25 cellular contexts compared by ENCODE assay signal in genomic region chr9:121349009-121349408, GRCh38. TPM values are rescaled to one million over a fixed set of nuclear protein-coding genes. Genes with fewer than 3 reads are reported as not detected.
DNase-seq lines count a peak whose midpoint lies in the region; ATAC-seq, FAIRE-seq and TF ChIP-seq lines count a peak whose summit lies in the region.
"Had no signal": no experiment of that assay in that cellular context is flagged by ENCODE, and none has a peak within 500 bp of the region (broad histone marks: within the 10 kb centered on the region; RNA-seq: fewer than 3 reads in every experiment).

No MANE protein-coding gene starts in this region.

- no peak for ATAC-seq in right cardiac atrium
- no peak for ATAC-seq in K562
- ATAC-seq: foreskin keratinocyte; naive thymus-derived CD4-positive, alpha-beta T cell; T-cell had no signal

- no peak for TF ChIP-seq EP300 in K562 (IDR thresholded peaks at IDR 0.05; ENCODE audit: low read length)
- no peak for TF ChIP-seq EP300 in transverse colon (IDR thresholded peaks at IDR 0.05; ENCODE audit: low read depth)

- no peak overlapping the region for H2AFZ ChIP-seq in K562 (ENCODE audit: low read depth, low read length)
- H2AFZ ChIP-seq: parathyroid adenoma had no signal

- POLR2A ChIA-PET in K562 (lab: Yijun Ruan, JAX): interaction anchor here (0.7 to 1.1 kb wide), 2 partner anchors 10 to 14 kb away, joined by 4 read pairs; no protein-coding TSS in a partner anchor

- H3K4me1 ChIP-seq in right cardiac atrium (ENCODE audit: control insufficient read depth, insufficient read depth, low read length) (peaks cover 10% of the 10 kb centered on the region), K562 (replicated peaks in 1 of 2; ENCODE audit: control insufficient read depth in 2 of 2, insufficient read depth in 2 of 2, low read length in 2 of 2) (peaks cover 0 to 10% of the 10 kb centered on the region in 2 experiments; a peak in 2 of 5 replicates), neutrophil (ENCODE audit: control insufficient read depth in 1 of 2, insufficient read depth in 1 of 2, low read depth in 1 of 2, low read length in 1 of 2) (peaks cover 45 to 47% of the 10 kb centered on the region in 2 experiments), transverse colon (peaks cover 27 to 90% (median 46%) of the 10 kb centered on the region in 4 donors)

- peaks cover 68% of the 10 kb centered on the region for H3K36me3 ChIP-seq in K562 (ENCODE audit: control insufficient read depth, insufficient read depth, low read length)
- H3K36me3 ChIP-seq in neutrophil: peaks cover 16% of the 10 kb centered on the region
- peaks cover 0 to 14% (median 3%) of the 10 kb centered on the region in 4 donors for H3K36me3 ChIP-seq in transverse colon
- H3K36me3 ChIP-seq in H7 (replicated peaks; ENCODE audit: control insufficient read depth, insufficient read depth, low read length): no peaks in the 10 kb centered on the region
- H3K36me3 ChIP-seq: cardiac muscle cell had no signal

- BruUV-seq in K562 (replicated peaks; lab: Mats Ljungman, UMichigan): no TSS peak

- CTCF ChIA-PET in K562 (lab: Yijun Ruan, JAX; ENCODE audit: low intra/inter-chr PET ratio): no interaction called here

- in situ Hi-C loops in K562 (cut with MboI) (no loop called here), transverse colon (cut with MboI; ENCODE audit: low pct_ligation_motif_present in 1 of 4, low pct_unique_long_range_greater_than_20kb in 1 of 4, low sequenced_read_pairs in 3 of 4) (no loop called here)

- DNase-seq in right cardiac atrium (no peak), cardiac septum (ENCODE audit: low spot score) (no peak), K562 (ENCODE audit: extremely low read depth in 1 of 4, low spot score in 3 of 4) (no peak), transverse colon (no peak), kidney tubule cell (ENCODE audit: low spot score) (no peak), NCI-H526 (lab: John Stamatoyannopoulos, UW) (no peak), H7 (no peak)
- DNase-seq: ACHN; activated CD4-positive, alpha-beta T cell treated with anti-CD3 and anti-CD28 coated beads for 48 hours; activated naive CD8-positive, alpha-beta T cell treated with anti-CD3 and anti-CD28 coated beads, Interleukin-2, amount 10 ng/mL, durations not matched to agents 7 days and 5 days; dorsolateral prefrontal cortex; EL; foreskin keratinocyte; islet precursor cell; naive thymus-derived CD4-positive, alpha-beta T cell; SHP77 treated with DMSO at 0.1 percent for 48 hours; small intestine; stimulated activated CD4-positive, alpha-beta T cell treated with anti-CD3 and anti-CD28 coated beads, Interleukin-4, amount 100 ng/mL, for 4 hours; substantia nigra; T-cell had no signal

- TF ChIP-seq RAD21 in K562 (CRISPR knock-in tag; conservative IDR thresholded peaks at IDR 0.05 in 1 of 2, IDR thresholded peaks at IDR 0.05 in 1 of 2): no peak

- no peak for FAIRE-seq in K562 (lab: Jason Lieb, UNC)
- FAIRE-seq: small intestine had no signal

- H3K9me1 ChIP-seq in K562 (ENCODE audit: control insufficient read depth, insufficient read depth, low read length): no peaks in the 10 kb centered on the region

- H3K27ac ChIP-seq in right cardiac atrium (ENCODE audit: low read length): peak overlapping the region; percentile 37
- no peak overlapping the region for H3K27ac ChIP-seq in K562 (ENCODE audit: extremely low read depth, low read depth, low read length)
- peak overlapping the region; percentile 77 for H3K27ac ChIP-seq in neutrophil
- H3K27ac ChIP-seq in transverse colon: peak overlapping the region; percentile 68 to 96 (median 84)
- H3K27ac ChIP-seq: C4-2B, cardiac muscle cell, foreskin keratinocyte, parathyroid adenoma had no signal

- no peak overlapping the region for H3K9ac ChIP-seq in K562 (ENCODE audit: insufficient read depth in 1 of 2, low read depth in 2 of 2, low read length in 2 of 2)
- H3K9ac ChIP-seq: parathyroid adenoma had no signal

- H3K79me2 ChIP-seq in K562 (ENCODE audit: control insufficient read depth, insufficient read depth, low read length): no peaks in the 10 kb centered on the region
- H3K79me2 ChIP-seq: parathyroid adenoma had no signal

- H3K4me2 ChIP-seq in K562 (ENCODE audit: insufficient read depth, low read length): no peak overlapping the region

- 52% methylated on average over 8 of the region's 8 CpGs for WGBS in right cardiac atrium
- 84% methylated on average over 8 of the region's 8 CpGs for WGBS in K562 (ENCODE audit: insufficient coverage, low coverage, missing lambda C conversion rate)
- 65 to 80% methylated on average over 8 of the region's 8 CpGs for WGBS in transverse colon (ENCODE audit: low coverage in 1 of 2), 2 donors

- intact Hi-C loops in right cardiac atrium (cut with DNase I): no loop called here
- intact Hi-C loops in cardiac septum (cut with DNase I): no loop called here
- intact Hi-C loops in K562 (cut with micrococcal nuclease): no loop called here
- intact Hi-C loops in transverse colon (cut with DNase I; ENCODE audit: low total_unique reads): no loop called here

- H3K4me3 ChIP-seq in right cardiac atrium (ENCODE audit: low read length): no peak overlapping the region
- H3K4me3 ChIP-seq in K562: no peak overlapping the region
- no peak overlapping the region for H3K4me3 ChIP-seq in neutrophil (ENCODE audit: low read depth in 1 of 2, low read length in 1 of 2)
- H3K4me3 ChIP-seq in transverse colon: no peak overlapping the region
- H3K4me3 ChIP-seq in H7 (ENCODE audit: insufficient read depth, low read depth, low read length): no peak overlapping the region
- H3K4me3 ChIP-seq: cardiac muscle cell, dorsolateral prefrontal cortex, lung had no signal

- no peak for TF ChIP-seq CTCF in K562 (IDR thresholded peaks at IDR 0.05 in 2 of 3, conservative IDR thresholded peaks at IDR 0.05 in 1 of 3; ENCODE audit: insufficient read depth in 2 of 3, low read depth in 1 of 3, low read length in 3 of 3)
- no peak for TF ChIP-seq CTCF in neutrophil (IDR thresholded peaks at IDR 0.05)
- no peak for TF ChIP-seq CTCF in transverse colon (IDR thresholded peaks at IDR 0.05)

- H3K9me3 ChIP-seq in right cardiac atrium (ENCODE audit: control insufficient read depth, low read length): no peaks in the 10 kb centered on the region
- no peaks in the 10 kb centered on the region for H3K9me3 ChIP-seq in K562 (replicated peaks; ENCODE audit: control insufficient read depth, insufficient read depth, low read depth, low read length)
- no peaks in the 10 kb centered on the region for H3K9me3 ChIP-seq in neutrophil
- no peaks in the 10 kb centered on the region for H3K9me3 ChIP-seq in transverse colon

- TF ChIP-seq POLR2A in K562 (conservative IDR thresholded peaks at IDR 0.05) (no peak), transverse colon (IDR thresholded peaks at IDR 0.05) (no peak)

- no peaks in the 10 kb centered on the region for H4K20me1 ChIP-seq in K562 (replicated peaks; ENCODE audit: control insufficient read depth, insufficient read depth, low read length)

- no peaks in the 10 kb centered on the region for H3K27me3 ChIP-seq in right cardiac atrium (ENCODE audit: control insufficient read depth, insufficient read depth)
- no peaks in the 10 kb centered on the region for H3K27me3 ChIP-seq in K562 (ENCODE audit: control insufficient read depth in 2 of 2, insufficient read depth in 2 of 2, low read length in 2 of 2)
- no peaks in the 10 kb centered on the region for H3K27me3 ChIP-seq in neutrophil
- no peaks in the 10 kb centered on the region for H3K27me3 ChIP-seq in transverse colon
- H3K27me3 ChIP-seq in H7 (ENCODE audit: control insufficient read depth, insufficient read depth, low read length): no peaks in the 10 kb centered on the region
- H3K27me3 ChIP-seq: cardiac muscle cell, dorsolateral prefrontal cortex, foreskin keratinocyte had no signal

TF ChIP-seq in K562, 482 proteins besides CTCF, POLR2A, EP300 and RAD21 (continues in another document):
- TF ChIP-seq MITF (IDR thresholded peaks at IDR 0.05) (no peak), ZNF316 (IDR thresholded peaks at IDR 0.05) (peak; percentile 79), MAFG (tag; conservative IDR thresholded peaks at IDR 0.05) (peak; percentile 63), MAFF (IDR thresholded peaks at IDR 0.05; ENCODE audit: low read length) (peak; percentile 64; the same call in 1 of the 2 replicates), C11orf30 (IDR thresholded peaks at IDR 0.05; ENCODE audit: low read depth) (peak; percentile 64), NCOA6 (IDR thresholded peaks at IDR 0.05) (no peak)

RNA-seq across cellular contexts. Expression of gene STOM, which starts 21.0 kb away (rescaled TPM):
- total RNA-seq in right cardiac atrium (100 to 1,000 TPM; 146 to 246 (median 172) TPM), cardiac septum (191 TPM), K562 (2014; rRNA removed) (23.2 and 34.7 TPM in 2 replicates), K562 (2014; rRNA removed; fragmentation: Illumina TruSeq; extraction: Trizol) (43.9 and 52.4 TPM in 2 replicates), K562 (2015; rRNA removed; fragmentation: Illumina TruSeq; extraction: Trizol) (54.4 and 58.1 TPM in 2 replicates), K562 (2021) (56.7 and 56.9 TPM in 2 replicates), transverse colon (100 to 1,000 TPM in 2 of 4 donors, 10 to 100 TPM in 2; 78.2 to 195 (median 111) TPM)
- polyA plus RNA-seq in right cardiac atrium (153 TPM), K562 (2011; rRNA removed) (62.6 and 140 TPM in 2 replicates), K562 (2014; fragmentation: Illumina TruSeq; extraction: Trizol) (46.9 and 49.4 TPM in 2 replicates), K562 (2014; fragmentation: Nextera tagmentation; extraction: Ambion mirVana) (10 to 100 TPM; 24.6 to 35.8 TPM), K562 (2014; rRNA removed) (33.5 and 43.0 TPM in 2 replicates)
- total RNA-seq in K562 (2011; cell fraction: chromatin; rRNA removed; ENCODE audit: low replicate concordance): 57.6 and 69.2 TPM in 2 replicates
- total RNA-seq in K562 (2011; cell fraction: nucleolus; rRNA removed): 86.6 and 95.4 TPM in 2 replicates
- 109 and 133 TPM in 2 replicates for total RNA-seq in K562 (2011; cell fraction: nucleoplasm; rRNA removed)
- polyA plus RNA-seq in K562 (2011; cell fraction: cytosol; rRNA removed): 46.5 and 61.5 TPM in 2 replicates
- polyA plus RNA-seq in K562 (2011; cell fraction: nucleus; rRNA removed): 15.3 and 22.4 TPM in 2 replicates
- 27.0 and 42.0 TPM in 2 replicates for polyA plus RNA-seq in K562 (2012)
- 40.2 and 82.5 TPM in 2 replicates for polyA minus RNA-seq in K562 (2011; rRNA and poly(A)+ RNA removed)
- 37.9 and 62.8 TPM in 2 replicates for polyA minus RNA-seq in K562 (2011; cell fraction: cytosol; rRNA and poly(A)+ RNA removed)
- 11.0 and 11.8 TPM in 2 replicates for polyA minus RNA-seq in K562 (2011; cell fraction: nucleus; rRNA and poly(A)+ RNA removed)
- total RNA-seq in H7 (2014; rRNA removed; shearing (Covaris generic)): 51.8 and 53.2 TPM in 2 replicates
